1 cellular context compared by ENCODE assay signal in genomic region chr3:61847784-61848462, GRCh38.
TF ChIP-seq lines count a peak whose summit lies in the region.

No MANE protein-coding gene starts in this region.

TF ChIP-seq in HepG2, 621 proteins besides CTCF, POLR2A, EP300 and RAD21 (continued from another document and continues in another):
- TF ChIP-seq, protein P1, sequence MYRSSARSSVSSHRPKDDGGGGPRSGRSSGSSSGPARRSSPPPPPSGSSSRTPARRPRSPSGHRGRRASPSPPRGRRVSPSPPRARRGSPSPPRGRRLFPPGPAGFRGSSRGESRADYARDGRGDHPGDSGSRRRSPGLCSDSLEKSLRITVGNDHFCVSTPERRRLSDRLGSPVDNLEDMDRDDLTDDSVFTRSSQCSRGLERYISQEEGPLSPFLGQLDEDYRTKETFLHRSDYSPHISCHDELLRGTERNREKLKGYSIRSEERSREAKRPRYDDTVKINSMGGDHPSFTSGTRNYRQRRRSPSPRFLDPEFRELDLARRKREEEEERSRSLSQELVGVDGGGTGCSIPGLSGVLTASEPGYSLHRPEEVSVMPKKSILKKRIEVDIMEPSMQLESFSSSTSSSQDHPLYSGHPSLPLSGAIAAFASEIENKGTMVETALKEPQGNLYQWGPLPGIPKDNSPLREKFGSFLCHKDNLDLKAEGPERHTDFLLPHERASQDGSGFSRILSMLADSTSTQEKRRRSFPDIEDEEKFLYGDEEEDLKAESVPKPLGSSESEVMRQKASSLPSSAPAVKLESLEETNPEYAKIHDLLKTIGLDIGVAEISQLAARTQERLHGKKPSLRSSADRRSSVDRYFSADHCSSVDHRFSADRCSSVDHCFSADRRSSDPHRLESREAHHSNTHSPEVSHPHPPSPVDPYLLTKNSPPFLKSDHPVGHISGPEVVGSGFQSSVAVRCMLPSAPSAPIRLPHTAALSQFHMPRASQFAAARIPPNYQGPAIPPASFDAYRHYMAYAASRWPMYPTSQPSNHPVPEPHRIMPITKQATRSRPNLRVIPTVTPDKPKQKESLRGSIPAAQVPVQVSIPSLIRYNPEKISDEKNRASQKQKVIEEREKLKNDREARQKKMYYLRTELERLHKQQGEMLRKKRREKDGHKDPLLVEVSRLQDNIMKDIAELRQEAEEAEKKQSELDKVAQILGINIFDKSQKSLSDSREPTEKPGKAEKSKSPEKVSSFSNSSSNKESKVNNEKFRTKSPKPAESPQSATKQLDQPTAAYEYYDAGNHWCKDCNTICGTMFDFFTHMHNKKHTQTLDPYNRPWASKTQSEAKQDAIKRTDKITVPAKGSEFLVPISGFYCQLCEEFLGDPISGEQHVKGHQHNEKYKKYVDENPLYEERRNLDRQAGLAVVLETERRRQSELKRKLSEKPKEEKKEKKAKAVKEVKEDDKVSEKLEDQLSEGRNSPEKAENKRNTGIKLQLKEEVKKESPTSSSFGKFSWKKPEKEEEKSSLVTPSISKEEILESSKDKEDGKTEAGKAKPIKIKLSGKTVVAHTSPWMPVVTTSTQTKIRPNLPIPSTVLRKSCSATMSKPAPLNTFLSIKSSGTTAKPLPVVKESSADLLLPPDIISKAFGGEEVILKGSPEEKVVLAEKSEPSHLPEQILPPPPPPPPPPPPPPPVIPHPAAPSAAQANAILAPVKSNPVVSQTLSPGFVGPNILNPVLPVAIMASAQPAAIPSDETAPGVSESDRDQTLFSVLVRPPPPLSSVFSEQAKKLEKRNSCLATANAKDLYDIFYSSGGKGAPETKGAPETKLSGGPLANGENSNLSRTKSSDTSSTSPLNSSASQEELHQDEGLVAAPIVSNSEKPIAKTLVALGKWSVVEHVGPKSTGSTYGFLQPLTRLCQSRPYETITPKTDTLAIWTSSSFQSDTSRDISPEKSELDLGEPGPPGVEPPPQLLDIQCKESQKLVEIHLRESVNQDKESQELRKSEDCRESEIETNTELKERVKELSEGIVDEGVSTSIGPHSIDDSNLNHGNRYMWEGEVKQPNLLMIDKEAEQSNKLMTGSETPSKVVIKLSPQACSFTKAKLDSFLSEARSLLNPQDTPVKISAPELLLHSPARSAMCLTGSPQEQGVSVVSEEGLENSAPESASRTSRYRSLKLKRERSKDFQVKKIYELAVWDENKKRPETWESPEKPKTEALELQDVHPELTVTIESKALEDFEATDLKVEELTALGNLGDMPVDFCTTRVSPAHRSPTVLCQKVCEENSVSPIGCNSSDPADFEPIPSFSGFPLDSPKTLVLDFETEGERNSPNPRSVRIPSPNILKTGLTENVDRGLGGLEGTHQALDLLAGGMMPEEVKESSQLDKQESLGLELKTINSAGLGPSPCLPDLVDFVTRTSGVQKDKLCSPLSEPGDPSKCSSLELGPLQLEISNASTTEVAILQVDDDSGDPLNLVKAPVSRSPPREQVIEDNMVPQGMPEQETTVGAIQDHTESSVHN (CRISPR knock-in tag; IDR thresholded peaks at IDR 0.05): no peak
- TF ChIP-seq SIX4 (CRISPR knock-in tag; IDR thresholded peaks at IDR 0.05) (no peak), ZNF747 (CRISPR knock-in tag; IDR thresholded peaks at IDR 0.05; ENCODE audit: borderline replicate concordance) (no peak), KLF6 (CRISPR knock-in tag; IDR thresholded peaks at IDR 0.05) (no peak), NKX3-1 (CRISPR knock-in tag; IDR thresholded peaks at IDR 0.05) (no peak), JUND (CRISPR knock-in tag; IDR thresholded peaks at IDR 0.05) (no peak), HDAC1 (CRISPR knock-in tag; IDR thresholded peaks at IDR 0.05) (peak; percentile 74), ZNF564 (CRISPR knock-in tag; IDR thresholded peaks at IDR 0.05) (no peak), ZNF501 (CRISPR knock-in tag; IDR thresholded peaks at IDR 0.05) (0 out of 2 replicates have a peak, but pooled peaks have one; percentile 29), SOX6 (IDR thresholded peaks at IDR 0.05) (no peak), SOX6 (CRISPR knock-in tag; IDR thresholded peaks at IDR 0.05) (no peak), FOSL2 (CRISPR knock-in tag; IDR thresholded peaks at IDR 0.05) (peak; percentile 26; the same call in 1 of the 2 replicates), MIER3 (CRISPR knock-in tag; IDR thresholded peaks at IDR 0.05; ENCODE audit: borderline replicate concordance) (no peak), RFX1 (IDR thresholded peaks at IDR 0.05) (no peak), MAFG (CRISPR knock-in tag; IDR thresholded peaks at IDR 0.05) (no peak), ZNF788 (CRISPR knock-in tag; IDR thresholded peaks at IDR 0.05; ENCODE audit: borderline replicate concordance) (peak; percentile 25; the same call in 1 of the 2 replicates), MED8 (CRISPR knock-in tag; IDR thresholded peaks at IDR 0.05; ENCODE audit: insufficient replicate concordance) (no peak), ZNF883 (CRISPR knock-in tag; IDR thresholded peaks at IDR 0.05; ENCODE audit: not compliant biosample characterization) (no peak), CHCHD3 (CRISPR knock-in tag; IDR thresholded peaks at IDR 0.05) (no peak), RERE (CRISPR knock-in tag; IDR thresholded peaks at IDR 0.05; ENCODE audit: low read depth) (no peak), GATAD1 (CRISPR knock-in tag; IDR thresholded peaks at IDR 0.05) (no peak), ZNF460 (CRISPR knock-in tag; IDR thresholded peaks at IDR 0.05; ENCODE audit: borderline replicate concordance) (no peak), SRF (IDR thresholded peaks at IDR 0.05; ENCODE audit: low read depth, low read length) (no peak), HDAC2 (CRISPR knock-in tag; IDR thresholded peaks at IDR 0.05) (peak; percentile 59; the same call in 1 of the 2 replicates), ZBTB3 (CRISPR knock-in tag; IDR thresholded peaks at IDR 0.05; ENCODE audit: borderline replicate concordance, low read depth) (no peak), NR2C2 (CRISPR knock-in tag; IDR thresholded peaks at IDR 0.05; ENCODE audit: borderline replicate concordance) (peak; percentile 18; the same call in 1 of the 2 replicates), RARA (CRISPR knock-in tag; IDR thresholded peaks at IDR 0.05) (0 out of 2 replicates have a peak, but pooled peaks have one; percentile 13), ZNF543 (CRISPR knock-in tag; IDR thresholded peaks at IDR 0.05) (no peak), ZUFSP (CRISPR knock-in tag; IDR thresholded peaks at IDR 0.05; ENCODE audit: borderline replicate concordance) (no peak), ADNP (CRISPR knock-in tag; IDR thresholded peaks at IDR 0.05) (no peak), ESRRA (CRISPR knock-in tag; IDR thresholded peaks at IDR 0.05; ENCODE audit: low read depth) (no peak; the same call in 1 of the 2 replicates), NRL (CRISPR knock-in tag; IDR thresholded peaks at IDR 0.05; ENCODE audit: borderline replicate concordance) (no peak), GFI1 (CRISPR knock-in tag; IDR thresholded peaks at IDR 0.05; ENCODE audit: borderline replicate concordance) (no peak), ZNF670 (CRISPR knock-in tag; IDR thresholded peaks at IDR 0.05; ENCODE audit: borderline replicate concordance) (peak; percentile 55; the same call in 1 of the 2 replicates), MYPOP (CRISPR knock-in tag; IDR thresholded peaks at IDR 0.05) (no peak), ZNF17 (CRISPR knock-in tag; IDR thresholded peaks at IDR 0.05) (no peak), FOXK1 (CRISPR knock-in tag; IDR thresholded peaks at IDR 0.05; ENCODE audit: borderline replicate concordance, low read depth) (no peak), IRF2 (CRISPR knock-in tag; IDR thresholded peaks at IDR 0.05) (no peak), HOXA7 (CRISPR knock-in tag; IDR thresholded peaks at IDR 0.05) (no peak), SMYD3 (CRISPR knock-in tag; IDR thresholded peaks at IDR 0.05) (no peak), MXI1 (IDR thresholded peaks at IDR 0.05; ENCODE audit: borderline replicate concordance, low read depth, low read length) (no peak), SALL1 (CRISPR knock-in tag; IDR thresholded peaks at IDR 0.05) (peak; percentile 87), MAFK (conservative IDR thresholded peaks at IDR 0.05 in 1 of 2, IDR thresholded peaks at IDR 0.05 in 1 of 2; ENCODE audit: low read length in 2 of 2) (no peak), ATF5 (CRISPR knock-in tag; IDR thresholded peaks at IDR 0.05; ENCODE audit: low read depth) (no peak), RCOR2 (CRISPR knock-in tag; IDR thresholded peaks at IDR 0.05) (no peak), ZSCAN30 (CRISPR knock-in tag; IDR thresholded peaks at IDR 0.05) (no peak), ZNF232 (CRISPR knock-in tag; IDR thresholded peaks at IDR 0.05; ENCODE audit: borderline replicate concordance) (no peak), ZNF746 (CRISPR knock-in tag; IDR thresholded peaks at IDR 0.05) (no peak), ZNF75D (CRISPR knock-in tag; IDR thresholded peaks at IDR 0.05; ENCODE audit: borderline replicate concordance) (no peak)
- TF ChIP-seq, protein P2, sequence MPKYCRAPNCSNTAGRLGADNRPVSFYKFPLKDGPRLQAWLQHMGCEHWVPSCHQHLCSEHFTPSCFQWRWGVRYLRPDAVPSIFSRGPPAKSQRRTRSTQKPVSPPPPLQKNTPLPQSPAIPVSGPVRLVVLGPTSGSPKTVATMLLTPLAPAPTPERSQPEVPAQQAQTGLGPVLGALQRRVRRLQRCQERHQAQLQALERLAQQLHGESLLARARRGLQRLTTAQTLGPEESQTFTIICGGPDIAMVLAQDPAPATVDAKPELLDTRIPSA (CRISPR knock-in tag; IDR thresholded peaks at IDR 0.05; ENCODE audit: borderline replicate concordance): no peak
- TF ChIP-seq, protein P3, sequence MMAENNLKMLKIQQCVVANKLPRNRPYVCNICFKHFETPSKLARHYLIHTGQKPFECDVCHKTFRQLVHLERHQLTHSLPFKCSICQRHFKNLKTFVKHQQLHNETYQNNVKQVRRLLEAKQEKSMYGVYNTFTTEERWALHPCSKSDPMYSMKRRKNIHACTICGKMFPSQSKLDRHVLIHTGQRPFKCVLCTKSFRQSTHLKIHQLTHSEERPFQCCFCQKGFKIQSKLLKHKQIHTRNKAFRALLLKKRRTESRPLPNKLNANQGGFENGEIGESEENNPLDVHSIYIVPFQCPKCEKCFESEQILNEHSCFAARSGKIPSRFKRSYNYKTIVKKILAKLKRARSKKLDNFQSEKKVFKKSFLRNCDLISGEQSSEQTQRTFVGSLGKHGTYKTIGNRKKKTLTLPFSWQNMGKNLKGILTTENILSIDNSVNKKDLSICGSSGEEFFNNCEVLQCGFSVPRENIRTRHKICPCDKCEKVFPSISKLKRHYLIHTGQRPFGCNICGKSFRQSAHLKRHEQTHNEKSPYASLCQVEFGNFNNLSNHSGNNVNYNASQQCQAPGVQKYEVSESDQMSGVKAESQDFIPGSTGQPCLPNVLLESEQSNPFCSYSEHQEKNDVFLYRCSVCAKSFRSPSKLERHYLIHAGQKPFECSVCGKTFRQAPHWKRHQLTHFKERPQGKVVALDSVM (CRISPR knock-in tag; IDR thresholded peaks at IDR 0.05): no peak
